In genomic region chr18:42310956-42311355, GRCh38 we compare ENCODE assay signal across 14 cellular contexts.
DNase-seq lines count a peak whose midpoint lies in the region; ATAC-seq and TF ChIP-seq lines count a peak whose summit lies in the region.
"Had no signal": no experiment of that assay in that cellular context is flagged by ENCODE, and none has a peak within 500 bp of the region (broad histone marks: within the 10 kb centered on the region; RNA-seq: fewer than 3 reads in every experiment).

No MANE protein-coding gene starts in this region.

- ATAC-seq in RWPE2 (ENCODE audit: low read depth) (peak; percentile 95), HG03469 (IDR thresholded peaks at IDR 0.05; ENCODE audit: unreplicated experiment) (no peak), HG02610 (IDR thresholded peaks at IDR 0.05; ENCODE audit: unreplicated experiment) (no peak)

- H4K20me1 ChIP-seq in neural cell (ENCODE audit: insufficient read depth), result no peaks in the 10 kb centered on the region

- no peaks in the 10 kb centered on the region for H3F3A ChIP-seq in neural cell (ENCODE audit: insufficient read depth, low read length, poor library complexity, severe bottlenecking)

- H2AFZ ChIP-seq in neural cell (ENCODE audit: low read depth, low read length), result no peak overlapping the region

- H3K4me3 ChIP-seq in RWPE2 (ENCODE audit: severe bottlenecking) (no peak overlapping the region), fibroblast of villous mesenchyme (ENCODE audit: low read depth, low read length) (no peak overlapping the region), neural cell (ENCODE audit: low read length) (peak overlapping the region; percentile 11)

- H3K4me1 ChIP-seq in RWPE2 (ENCODE audit: insufficient read depth, poor library complexity, severe bottlenecking), result peaks cover 7% of the 10 kb centered on the region

- H3K4me2 ChIP-seq in neural cell (ENCODE audit: low read length), result peak overlapping the region; percentile 27

- H3K27me3 ChIP-seq in RWPE2 (ENCODE audit: insufficient read depth, poor library complexity, severe bottlenecking) (no peaks in the 10 kb centered on the region), neural cell (ENCODE audit: insufficient read depth, low read depth, low read length) (no peaks in the 10 kb centered on the region)

- TF ChIP-seq EP300 in neural cell (conservative IDR thresholded peaks at IDR 0.05; ENCODE audit: poor library complexity, severe bottlenecking), result no peak

- TF ChIP-seq CTCF in RWPE2 (IDR thresholded peaks at IDR 0.05; ENCODE audit: poor library complexity, severe bottlenecking), result peak; percentile 15
- TF ChIP-seq CTCF in fibroblast of villous mesenchyme (IDR thresholded peaks at IDR 0.05; ENCODE audit: insufficient read depth, low read depth, low read length), result no peak
- TF ChIP-seq CTCF in neural cell (IDR thresholded peaks at IDR 0.05; ENCODE audit: poor library complexity, severe bottlenecking), result no peak

- H3K79me2 ChIP-seq in neural cell (replicated peaks; ENCODE audit: insufficient read depth, low read length), result no peaks in the 10 kb centered on the region

- no peak overlapping the region for H3K27ac ChIP-seq in RWPE2 (ENCODE audit: poor library complexity, severe bottlenecking)
- H3K27ac ChIP-seq in neural cell (ENCODE audit: low read length), result peak overlapping the region; percentile 31

- H3K9ac ChIP-seq in neural cell (ENCODE audit: low read length), result no peak overlapping the region

- DNase-seq in ELF-1 (ENCODE audit: low read depth, low spot score), result peak; percentile 9
- no peak for DNase-seq in RWPE2 (ENCODE audit: low spot score)
- peak; percentile 38 for DNase-seq in fibroblast of villous mesenchyme (ENCODE audit: low read depth)
- no peak for DNase-seq in NK-92 treated with Interleukin-12 subunit alpha and Interleukin-12 subunit beta, amount 100 ng/mL, for 24 hours (lab: John Stamatoyannopoulos, UW)
- no peak for DNase-seq in cerebellar cortex (ENCODE audit: low spot score)
- DNase-seq: activated CD4-positive, alpha-beta T cell treated with anti-CD3 and anti-CD28 coated beads, Interleukin-2, amount 10 ng/mL, durations not matched to agents 24 days and 14 days; CD8-positive, alpha-beta memory T cell; foreskin fibroblast; NCI-H1436; stimulated activated CD4-positive, alpha-beta T cell treated with anti-CD3 and anti-CD28 coated beads, Interleukin-4, amount 100 ng/mL, for 4 hours; T-helper 1 cell had no signal

- H3K9me3 ChIP-seq in RWPE2 (ENCODE audit: severe bottlenecking) (no peaks in the 10 kb centered on the region), neural cell (ENCODE audit: low read length) (no peaks in the 10 kb centered on the region)

- no peak for TF ChIP-seq RAD21 in neural cell (conservative IDR thresholded peaks at IDR 0.05)

- no peaks in the 10 kb centered on the region for H3K36me3 ChIP-seq in RWPE2 (ENCODE audit: low read depth)
- H3K36me3 ChIP-seq in neural cell (ENCODE audit: insufficient read depth, low read length), result no peaks in the 10 kb centered on the region

- H3K9me2 ChIP-seq in neural cell (ENCODE audit: insufficient read depth, low read length), result no peaks in the 10 kb centered on the region

TF ChIP-seq in neural cell, 6 proteins besides CTCF, POLR2A, EP300 and RAD21:
- no peak for TF ChIP-seq TAF1 (IDR thresholded peaks at IDR 0.05; ENCODE audit: low read depth)
- no peak for TF ChIP-seq POLR2AphosphoS5 (IDR thresholded peaks at IDR 0.05)
- no peak for TF ChIP-seq REST (IDR thresholded peaks at IDR 0.05; ENCODE audit: borderline replicate concordance)
- TF ChIP-seq EZH2 (IDR thresholded peaks at IDR 0.05; ENCODE audit: borderline replicate concordance, insufficient read depth, low read length, poor library complexity, severe bottlenecking), result no peak
- no peak for TF ChIP-seq MXI1 (conservative IDR thresholded peaks at IDR 0.05; ENCODE audit: poor library complexity, severe bottlenecking)
- TF ChIP-seq SMC3 (conservative IDR thresholded peaks at IDR 0.05; ENCODE audit: poor library complexity), result no peak

Comparison
In these comparisons a context has a peak if more than half of its experiments do, and no peak if none do; other contexts are left out.
1. DNase-seq: peak in ELF-1 (single experiment) and fibroblast of villous mesenchyme (single experiment); none in RWPE2 (single experiment), NK-92 treated with Interleukin-12 subunit alpha and Interleukin-12 subunit beta, amount 100 ng/mL, for 24 hours (single experiment) and cerebellar cortex (single experiment).